ENCODE assay signal across 8 cellular contexts in the genomic region with DNA sequence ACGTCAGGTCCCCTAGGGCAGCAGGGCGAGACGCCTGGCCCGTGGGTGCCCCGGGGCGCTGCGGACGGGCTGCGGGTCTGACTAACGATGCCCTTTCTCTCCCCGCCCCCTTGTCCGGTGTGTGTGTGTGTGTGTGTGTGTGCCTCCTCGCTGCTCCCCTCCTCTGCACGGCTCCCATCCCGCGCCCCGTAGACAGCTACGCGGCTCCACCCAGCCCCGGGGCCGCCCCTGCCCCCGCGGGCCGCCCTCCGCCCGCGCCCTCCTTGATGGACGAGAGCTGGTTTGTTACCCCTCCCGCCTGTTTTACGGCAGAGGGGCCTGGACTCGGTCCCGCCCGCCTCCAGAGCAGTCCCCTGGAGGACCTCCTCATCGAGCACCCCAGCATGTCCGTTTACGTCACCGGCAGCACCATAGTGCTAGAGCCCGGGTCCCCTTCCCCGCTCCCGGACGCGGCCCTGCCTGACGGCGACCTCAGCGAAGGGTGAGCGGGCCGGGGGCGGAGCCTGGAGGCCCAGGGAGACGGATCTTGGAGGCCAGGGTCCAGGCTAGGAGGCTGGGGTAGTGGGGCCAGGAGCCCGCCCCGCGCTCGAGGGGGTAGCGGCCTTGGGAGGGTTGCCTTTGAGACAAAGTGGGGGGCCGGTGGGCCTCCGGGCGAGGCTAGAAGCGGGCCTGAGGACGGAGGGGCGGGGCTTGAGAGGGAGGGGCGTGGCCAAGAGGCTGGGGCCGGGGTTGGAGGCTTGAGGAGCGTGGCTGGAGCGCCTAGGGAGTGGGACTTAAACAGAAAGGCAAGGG. TPM values are rescaled to one million over a fixed set of nuclear protein-coding genes. Genes with fewer than 3 reads are reported as not detected.
A peak's percentile ranks its signal among the peaks of the same experiment; 100 is the strongest.
DNase-seq lines count a peak whose midpoint lies in the region; ATAC-seq, FAIRE-seq and TF ChIP-seq lines count a peak whose summit lies in the region.

No MANE protein-coding gene starts in this region.

- H3K27me3 Mint-ChIP-seq in activated CD4-positive, alpha-beta T cell treated with anti-CD3 and anti-CD28 coated beads, Interleukin-2, amount 10 ng/mL, durations not matched to agents 24 days and 14 days = peaks cover 7% of the 10 kb centered on the region

- peaks cover 35% of the 10 kb centered on the region for H3K4me1 Mint-ChIP-seq in activated CD4-positive, alpha-beta T cell treated with anti-CD3 and anti-CD28 coated beads, Interleukin-2, amount 10 ng/mL, durations not matched to agents 24 days and 14 days

- H3K36me3 ChIP-seq in colonic mucosa = no peaks in the 10 kb centered on the region
- peaks cover 0 to 18% of the 10 kb centered on the region in 2 donors for H3K36me3 ChIP-seq in left lung

- peak overlapping the region; percentile 51 for H3K4me3 ChIP-seq in colonic mucosa
- peak overlapping the region; percentile 78 to 87 for H3K4me3 ChIP-seq in left lung

- peaks cover 6% of the 10 kb centered on the region for H3K4me1 ChIP-seq in colonic mucosa
- H3K4me1 ChIP-seq in left lung = peaks cover 9 to 52% of the 10 kb centered on the region in 2 donors

- TF ChIP-seq CTCF in colonic mucosa (IDR thresholded peaks at IDR 0.05) = no peak
- TF ChIP-seq CTCF in left lung (IDR thresholded peaks at IDR 0.05) = no peak

- H3K4me3 Mint-ChIP-seq in activated CD4-positive, alpha-beta T cell treated with anti-CD3 and anti-CD28 coated beads, Interleukin-2, amount 10 ng/mL, durations not matched to agents 24 days and 14 days = peak overlapping the region; percentile 89

- ATAC-seq in HG02973 (IDR thresholded peaks at IDR 0.05; ENCODE audit: unreplicated experiment) (peak; percentile 34), left lung (peak; percentile 84)

- H3K9me3 ChIP-seq in colonic mucosa (no peaks in the 10 kb centered on the region), left lung (no peaks in the 10 kb centered on the region)

- peaks cover 19% of the 10 kb centered on the region for H3K36me3 Mint-ChIP-seq in activated CD4-positive, alpha-beta T cell treated with anti-CD3 and anti-CD28 coated beads, Interleukin-2, amount 10 ng/mL, durations not matched to agents 24 days and 14 days (ENCODE audit: low read depth)

- FAIRE-seq in GM18507 (lab: Jason Lieb, UNC) = no peak

- H3K27ac ChIP-seq in colonic mucosa = peak overlapping the region; percentile 61
- peak overlapping the region; percentile 76 to 89 for H3K27ac ChIP-seq in left lung

- intact Hi-C loops in activated CD4-positive, alpha-beta T cell treated with anti-CD3 and anti-CD28 coated beads, Interleukin-2, amount 10 ng/mL, durations not matched to agents 24 days and 14 days (cut with micrococcal nuclease) = loop anchor here (1.0 to 5.0 kb wide), 6 partner anchors 10 to 406 kb away; a partner anchor contains a TSS
- intact Hi-C loops in colonic mucosa (cut with DNase I) (loop anchor here (5.0 kb wide), 1 partner anchor 127 kb away; no protein-coding TSS in a partner anchor), left lung (cut with DNase I) (loop anchor here in 1 of 2 donors (10.0 kb wide), 1 partner anchor 174 kb away; no protein-coding TSS in a partner anchor)

- H3K27ac Mint-ChIP-seq in activated CD4-positive, alpha-beta T cell treated with anti-CD3 and anti-CD28 coated beads, Interleukin-2, amount 10 ng/mL, durations not matched to agents 24 days and 14 days = peak overlapping the region; percentile 92

- no peaks in the 10 kb centered on the region for H3K9me3 Mint-ChIP-seq in activated CD4-positive, alpha-beta T cell treated with anti-CD3 and anti-CD28 coated beads, Interleukin-2, amount 10 ng/mL, durations not matched to agents 24 days and 14 days

- peak; percentile 98 for DNase-seq in 8988T
- DNase-seq in GM18507 (ENCODE audit: extremely low spot score, insufficient read length, low read depth) = peak; percentile 56
- peak; percentile 89 for DNase-seq in NCI-H2171 treated with DMSO at 0.1 percent for 48 hours (lab: John Stamatoyannopoulos, UW)
- DNase-seq in activated CD4-positive, alpha-beta T cell treated with anti-CD3 and anti-CD28 coated beads, Interleukin-2, amount 10 ng/mL, durations not matched to agents 24 days and 14 days = peak; percentile 94
- peak; percentile 92 for DNase-seq in colonic mucosa
- peak; percentile 88 to 94 for DNase-seq in left lung
- DNase-seq in stimulated activated CD4-positive, alpha-beta T cell treated with anti-CD3 and anti-CD28 coated beads, Interleukin-4, amount 100 ng/mL, for 1 hour = peak; percentile 79

- H3K27me3 ChIP-seq in colonic mucosa (no peaks in the 10 kb centered on the region), left lung (peaks cover 0 to 4% of the 10 kb centered on the region in 2 donors)

- peak overlapping the region; percentile 75 for H3K9ac ChIP-seq in colonic mucosa (ENCODE audit: low read depth in 2 of 2, low read length in 2 of 2)

RNA-seq across cellular contexts. Expression of a gene that starts 5.1 kb away (rescaled TPM):
- 2.3 and 2.7 TPM in 2 replicates for total RNA-seq in activated CD4-positive, alpha-beta T cell treated with anti-CD3 and anti-CD28 coated beads, Interleukin-2, amount 10 ng/mL, durations not matched to agents 24 days and 14 days
- 10 to 100 TPM; 38.1 to 60.9 TPM for total RNA-seq in colonic mucosa
- 10 to 100 TPM; 13.2 to 41.5 TPM for total RNA-seq in left lung

RNA-seq across cellular contexts. Expression of a gene that starts 32.3 kb away (rescaled TPM):
- 26.4 and 27.1 TPM in 2 replicates for total RNA-seq in activated CD4-positive, alpha-beta T cell treated with anti-CD3 and anti-CD28 coated beads, Interleukin-2, amount 10 ng/mL, durations not matched to agents 24 days and 14 days
- total RNA-seq in colonic mucosa (10 to 100 TPM; 22.3 to 32.6 TPM), left lung (10 to 100 TPM; 17.0 to 18.9 TPM)

Comparison
In these comparisons a context has a peak if more than half of its experiments do, and no peak if none do; other contexts are left out.
1. Peak in every context shown above with its lines: DNase-seq, ATAC-seq, H3K4me3 ChIP-seq and H3K27ac ChIP-seq.